In genomic region chr6:81788748-81789147, GRCh38 we compare ENCODE assay signal across 24 cellular contexts. TPM values are rescaled to one million over a fixed set of nuclear protein-coding genes. Genes with fewer than 3 reads are reported as not detected.
DNase-seq lines count a peak whose midpoint lies in the region; ATAC-seq, FAIRE-seq and TF ChIP-seq lines count a peak whose summit lies in the region.
"Had no signal": no experiment of that assay in that cellular context is flagged by ENCODE, and none has a peak within 500 bp of the region (broad histone marks: within the 10 kb centered on the region; RNA-seq: fewer than 3 reads in every experiment).

No MANE protein-coding gene starts in this region.

- FAIRE-seq in D721Med (lab: Jason Lieb, UNC) = no peak

- 0 out of 2 replicates have a peak overlapping the region, but pooled peaks have one; percentile 7 for H2AFZ ChIP-seq in GM23338

- no peak for TF ChIP-seq CTCF in GM23338 (conservative IDR thresholded peaks at IDR 0.05; ENCODE audit: low read depth in 2 of 2)
- no peak for TF ChIP-seq CTCF in WTC11 (IDR thresholded peaks at IDR 0.05)
- no peak for TF ChIP-seq CTCF in esophagus squamous epithelium (IDR thresholded peaks at IDR 0.05)
- TF ChIP-seq CTCF in D721Med (IDR thresholded peaks at IDR 0.05; ENCODE audit: insufficient read depth, missing control alignments) = no peak

- H3K9me3 ChIP-seq in iPS-15b (ENCODE audit: control insufficient read depth, insufficient read depth, low read length) (no peaks in the 10 kb centered on the region), esophagus squamous epithelium (no peaks in the 10 kb centered on the region)
- H3K9me3 ChIP-seq: heart left ventricle, left ventricle myocardium inferior, MG63 had no signal

- no peaks in the 10 kb centered on the region for H4K20me1 ChIP-seq in GM23338 (replicated peaks; ENCODE audit: insufficient read depth)

- peaks cover 50% of the 10 kb centered on the region for H3K4me1 Mint-ChIP-seq in GM23338
- peaks cover 64% of the 10 kb centered on the region for H3K4me1 Mint-ChIP-seq in WTC11
- no peaks in the 10 kb centered on the region for H3K4me1 Mint-ChIP-seq in activated naive CD4-positive, alpha-beta T cell treated with anti-CD3 and anti-CD28 coated beads, Interleukin-2, amount 10 ng/mL, durations not matched to agents 7 days and 5 days
- H3K4me1 Mint-ChIP-seq: activated naive CD8-positive, alpha-beta T cell treated with anti-CD3 and anti-CD28 coated beads, Interleukin-2, amount 50 U/mL, for 24 hours had no signal

- H3K27ac Mint-ChIP-seq in GM23338 = no peak overlapping the region; the same call in 1 of the 2 replicates
- H3K27ac Mint-ChIP-seq in WTC11 = peak overlapping the region; percentile 96; the same call in 1 of the 2 replicates
- H3K27ac Mint-ChIP-seq in activated naive CD4-positive, alpha-beta T cell treated with anti-CD3 and anti-CD28 coated beads, Interleukin-2, amount 10 ng/mL, durations not matched to agents 7 days and 5 days = no peak overlapping the region
- H3K27ac Mint-ChIP-seq: activated naive CD8-positive, alpha-beta T cell treated with anti-CD3 and anti-CD28 coated beads, Interleukin-2, amount 50 U/mL, for 24 hours; CD4-positive, alpha-beta T cell; T-helper 2 cell treated with Interferon-gamma antibody and Interleukin-4, amounts not matched to agents 5 μg/mL and 100 μg/mL, for 36 hours had no signal

- peak overlapping the region; percentile 26 for H3K9ac ChIP-seq in iPS-15b (ENCODE audit: low read depth, low read length)

- H3F3A ChIP-seq in GM23338 (replicated peaks; ENCODE audit: low read depth) = no peaks in the 10 kb centered on the region

- no peaks in the 10 kb centered on the region for H3K36me3 Mint-ChIP-seq in GM23338 (ENCODE audit: low read depth)
- H3K36me3 Mint-ChIP-seq in WTC11 = no peaks in the 10 kb centered on the region
- H3K36me3 Mint-ChIP-seq in activated naive CD4-positive, alpha-beta T cell treated with anti-CD3 and anti-CD28 coated beads, Interleukin-2, amount 10 ng/mL, durations not matched to agents 7 days and 5 days = no peaks in the 10 kb centered on the region

- no peak for DNase-seq in GM23338 (ENCODE audit: low spot score)
- no peak for DNase-seq in WTC11 (ENCODE audit: low spot score)
- DNase-seq in renal cortical epithelial cell (ENCODE audit: low read depth) = peak; percentile 74
- DNase-seq in activated naive CD4-positive, alpha-beta T cell treated with anti-CD3 and anti-CD28 coated beads, Interleukin-2, amount 10 ng/mL, durations not matched to agents 7 days and 5 days = no peak
- no peak for DNase-seq in esophagus squamous epithelium (lab: John Stamatoyannopoulos, UW)
- DNase-seq in NCI-H2227 treated with DMSO at 0.1 percent for 48 hours (lab: John Stamatoyannopoulos, UW) = no peak
- DNase-seq in D721Med (ENCODE audit: insufficient read length, low spot score) = no peak
- DNase-seq: activated CD4-positive, alpha-beta T cell treated with anti-CD3 and anti-CD28 coated beads, Interleukin-2, amount 50 U/mL, for 1 hour; activated CD8-positive, alpha-beta memory T cell treated with anti-CD3 and anti-CD28 coated beads, Interleukin-2, amount 50 U/mL, for 4 hours; activated naive CD8-positive, alpha-beta T cell treated with anti-CD3 and anti-CD28 coated beads, Interleukin-2, amount 50 U/mL, for 24 hours; CD4-positive, alpha-beta T cell; cortex of kidney; DMS79; heart left ventricle; left ventricle myocardium inferior; MG63; NCI-H1417 treated with DMSO at 0.1 percent for 48 hours; stimulated activated CD4-positive, alpha-beta T cell treated with anti-CD3 and anti-CD28 coated beads, Interleukin-2, amount 100 ng/mL, for 48 hours; stimulated activated naive CD4-positive, alpha-beta T cell had no signal

- H3K9me3 Mint-ChIP-seq in GM23338 (no peaks in the 10 kb centered on the region), WTC11 (no peaks in the 10 kb centered on the region; the same call in 1 of the 2 replicates)
- no peaks in the 10 kb centered on the region for H3K9me3 Mint-ChIP-seq in activated naive CD4-positive, alpha-beta T cell treated with anti-CD3 and anti-CD28 coated beads, Interleukin-2, amount 10 ng/mL, durations not matched to agents 7 days and 5 days
- H3K9me3 Mint-ChIP-seq: activated naive CD8-positive, alpha-beta T cell treated with anti-CD3 and anti-CD28 coated beads, Interleukin-2, amount 50 U/mL, for 24 hours; CD4-positive, alpha-beta T cell; T-helper 2 cell treated with Interferon-gamma antibody and Interleukin-4, amounts not matched to agents 5 μg/mL and 100 μg/mL, for 36 hours had no signal

- intact Hi-C loops in esophagus squamous epithelium (cut with DNase I) = no loop called here

- TF ChIP-seq POLR2A in esophagus squamous epithelium (IDR thresholded peaks at IDR 0.05) = no peak

- POLR2A ChIA-PET in WTC11 (lab: Charles Lee) = no interaction called here

- no peaks in the 10 kb centered on the region for H3K36me3 ChIP-seq in GM23338 (ENCODE audit: insufficient read depth)
- H3K36me3 ChIP-seq in iPS-15b (ENCODE audit: control insufficient read depth, insufficient read depth, low read length) = no peaks in the 10 kb centered on the region
- no peaks in the 10 kb centered on the region for H3K36me3 ChIP-seq in esophagus squamous epithelium
- H3K36me3 ChIP-seq: heart left ventricle, left ventricle myocardium inferior, MG63 had no signal

- H3K9me2 ChIP-seq in GM23338 (ENCODE audit: insufficient read depth) = 0 out of 2 replicates have a peak, but pooled peaks cover 8% of the 10 kb centered on the region

- H3K4me3 ChIP-seq in GM23338 (no peak overlapping the region), iPS-15b (ENCODE audit: low read depth, low read length) (no peak overlapping the region), esophagus squamous epithelium (no peak overlapping the region)
- H3K4me3 ChIP-seq: heart left ventricle, left ventricle myocardium inferior, MG63, skin epidermis had no signal

- 0 out of 2 replicates have a peak overlapping the region, but pooled peaks have one; percentile 7 for H3K4me2 ChIP-seq in GM23338

- CTCF ChIA-PET in WTC11 (lab: Charles Lee) = no interaction called here
- CTCF ChIA-PET in activated naive CD4-positive, alpha-beta T cell treated with anti-CD3 and anti-CD28 coated beads, Interleukin-2, amount 10 ng/mL, durations not matched to agents 7 days and 5 days (lab: Charles Lee) = no interaction called here

- H3K4me1 ChIP-seq in GM23338 (ENCODE audit: insufficient read depth) (peaks cover 35% of the 10 kb centered on the region), iPS-15b (ENCODE audit: control insufficient read depth, insufficient read depth, low read length) (peaks cover 18% of the 10 kb centered on the region), esophagus squamous epithelium (peaks cover 0 to 34% (median 4%) of the 10 kb centered on the region in 3 donors)

- H3K27me3 Mint-ChIP-seq in GM23338 (ENCODE audit: insufficient read depth, low read depth, poor library complexity) (no peaks in the 10 kb centered on the region), WTC11 (ENCODE audit: low read depth) (no peaks in the 10 kb centered on the region)
- no peaks in the 10 kb centered on the region for H3K27me3 Mint-ChIP-seq in activated naive CD4-positive, alpha-beta T cell treated with anti-CD3 and anti-CD28 coated beads, Interleukin-2, amount 10 ng/mL, durations not matched to agents 7 days and 5 days
- H3K27me3 Mint-ChIP-seq: CD4-positive, alpha-beta T cell had no signal

- no peaks in the 10 kb centered on the region for H3K79me2 ChIP-seq in GM23338 (replicated peaks; ENCODE audit: insufficient read depth)

- no peak for ATAC-seq in GM23338
- no peak for ATAC-seq in WTC11
- ATAC-seq: activated naive CD8-positive, alpha-beta T cell treated with anti-CD3 and anti-CD28 coated beads, Interleukin-2, amount 50 U/mL, for 24 hours; heart left ventricle; SK-N-SH treated with all-trans-retinoic acid at 6 μM for 48 hours had no signal

- H3K27me3 ChIP-seq in GM23338 (ENCODE audit: insufficient read depth) = no peaks in the 10 kb centered on the region
- no peaks in the 10 kb centered on the region for H3K27me3 ChIP-seq in iPS-15b (ENCODE audit: control insufficient read depth, insufficient read depth, low read length)
- no peaks in the 10 kb centered on the region for H3K27me3 ChIP-seq in esophagus squamous epithelium
- H3K27me3 ChIP-seq: heart left ventricle, MG63 had no signal

- H3K27ac ChIP-seq in GM23338 (ENCODE audit: low read depth) (no peak overlapping the region), esophagus squamous epithelium (no peak overlapping the region)
- H3K27ac ChIP-seq: heart left ventricle, left ventricle myocardium inferior, skin epidermis, VCaP had no signal

- H3K4me3 Mint-ChIP-seq in GM23338 (no peak overlapping the region), WTC11 (no peak overlapping the region)
- H3K4me3 Mint-ChIP-seq in activated naive CD4-positive, alpha-beta T cell treated with anti-CD3 and anti-CD28 coated beads, Interleukin-2, amount 10 ng/mL, durations not matched to agents 7 days and 5 days = no peak overlapping the region
- H3K4me3 Mint-ChIP-seq: activated naive CD8-positive, alpha-beta T cell treated with anti-CD3 and anti-CD28 coated beads, Interleukin-2, amount 50 U/mL, for 24 hours; CD4-positive, alpha-beta T cell; T-helper 2 cell treated with Interferon-gamma antibody and Interleukin-4, amounts not matched to agents 5 μg/mL and 100 μg/mL, for 36 hours had no signal

TF ChIP-seq in GM23338, 12 proteins besides CTCF, POLR2A, EP300 and RAD21 (continues in another document):
- no peak for TF ChIP-seq ETS1 (IDR thresholded peaks at IDR 0.05)

TF ChIP-seq in WTC11, 78 proteins besides CTCF, POLR2A, EP300 and RAD21 (continues in another document):
- TF ChIP-seq SP1 (CRISPR knock-in tag; conservative IDR thresholded peaks at IDR 0.05) (no peak), ZSCAN18 (CRISPR knock-in tag; IDR thresholded peaks at IDR 0.05) (no peak)

RNA-seq across cellular contexts. Expression of gene TENT5A, which starts 36.3 kb away (rescaled TPM):
- 4.7 and 5.5 TPM in 2 replicates for total RNA-seq in GM23338 (2014; rRNA removed; shearing (Covaris generic))
- polyA plus RNA-seq in GM23338 (2016; fragmentation: Nextera tagmentation; extraction: Ambion mirVana) = 3.8 and 4.4 TPM in 2 replicates
- total RNA-seq in WTC11 (2021) (3.2 to 4.4 TPM (median 4.2 TPM) in 3 replicates), renal cortical epithelial cell (2.6 and 7.3 TPM in 2 replicates), esophagus squamous epithelium (1 to 10 TPM; 3.9 to 9.9 (median 7.4) TPM)
